ENCODE assay signal across 1 cellular context in the genomic region with DNA sequence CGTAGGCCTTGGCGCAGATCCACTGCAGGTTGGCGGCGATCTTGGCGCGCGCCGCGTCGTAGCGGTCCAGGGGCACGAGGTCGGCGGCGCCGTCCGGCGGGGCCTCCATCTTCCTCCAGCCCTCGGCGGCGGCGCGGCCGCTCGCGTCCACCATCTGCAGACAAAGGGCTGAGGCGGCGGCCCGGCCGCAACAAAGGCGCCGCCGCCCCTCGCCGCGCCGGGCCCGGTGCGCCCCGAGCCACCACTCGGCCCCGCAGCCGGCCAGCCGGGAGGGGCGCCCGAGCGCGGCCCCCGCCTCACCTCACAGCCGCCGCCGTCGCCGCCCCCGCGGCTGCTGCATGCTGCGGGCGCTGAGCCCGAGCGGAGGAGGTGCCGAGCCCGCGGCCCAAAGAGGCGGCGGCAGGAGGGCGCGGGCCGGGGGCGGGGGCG.
TF ChIP-seq lines count a peak whose summit lies in the region.

No MANE protein-coding gene starts in this region.

TF ChIP-seq in WTC11, 78 proteins besides CTCF, POLR2A, EP300 and RAD21 (continued from another document):
- no peak for TF ChIP-seq ATF2 (CRISPR knock-in tag; IDR thresholded peaks at IDR 0.05; ENCODE audit: borderline replicate concordance, low read depth)
- TF ChIP-seq E2F5 (CRISPR knock-in tag; IDR thresholded peaks at IDR 0.05), result no peak
- TF ChIP-seq, protein P1, sequence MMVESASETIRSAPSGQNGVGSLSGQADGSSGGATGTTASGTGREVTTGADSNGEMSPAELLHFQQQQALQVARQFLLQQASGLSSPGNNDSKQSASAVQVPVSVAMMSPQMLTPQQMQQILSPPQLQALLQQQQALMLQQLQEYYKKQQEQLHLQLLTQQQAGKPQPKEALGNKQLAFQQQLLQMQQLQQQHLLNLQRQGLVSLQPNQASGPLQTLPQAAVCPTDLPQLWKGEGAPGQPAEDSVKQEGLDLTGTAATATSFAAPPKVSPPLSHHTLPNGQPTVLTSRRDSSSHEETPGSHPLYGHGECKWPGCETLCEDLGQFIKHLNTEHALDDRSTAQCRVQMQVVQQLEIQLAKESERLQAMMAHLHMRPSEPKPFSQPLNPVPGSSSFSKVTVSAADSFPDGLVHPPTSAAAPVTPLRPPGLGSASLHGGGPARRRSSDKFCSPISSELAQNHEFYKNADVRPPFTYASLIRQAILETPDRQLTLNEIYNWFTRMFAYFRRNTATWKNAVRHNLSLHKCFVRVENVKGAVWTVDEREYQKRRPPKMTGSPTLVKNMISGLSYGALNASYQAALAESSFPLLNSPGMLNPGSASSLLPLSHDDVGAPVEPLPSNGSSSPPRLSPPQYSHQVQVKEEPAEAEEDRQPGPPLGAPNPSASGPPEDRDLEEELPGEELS (CRISPR knock-in tag; IDR thresholded peaks at IDR 0.05), result peak; percentile 74
- no peak for TF ChIP-seq PREB (CRISPR knock-in tag; IDR thresholded peaks at IDR 0.05; ENCODE audit: borderline replicate concordance)
- TF ChIP-seq CDX4 (CRISPR knock-in tag; IDR thresholded peaks at IDR 0.05; ENCODE audit: borderline replicate concordance), result no peak
- no peak for TF ChIP-seq ZNF532 (CRISPR knock-in tag; IDR thresholded peaks at IDR 0.05; ENCODE audit: borderline replicate concordance)
- TF ChIP-seq, protein P2, sequence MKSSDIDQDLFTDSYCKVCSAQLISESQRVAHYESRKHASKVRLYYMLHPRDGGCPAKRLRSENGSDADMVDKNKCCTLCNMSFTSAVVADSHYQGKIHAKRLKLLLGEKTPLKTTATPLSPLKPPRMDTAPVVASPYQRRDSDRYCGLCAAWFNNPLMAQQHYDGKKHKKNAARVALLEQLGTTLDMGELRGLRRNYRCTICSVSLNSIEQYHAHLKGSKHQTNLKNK (CRISPR knock-in tag; IDR thresholded peaks at IDR 0.05), result no peak
- peak; percentile 77; the same call in 1 of the 2 replicates for TF ChIP-seq ZNF219 (CRISPR knock-in tag; IDR thresholded peaks at IDR 0.05; ENCODE audit: borderline replicate concordance)
- TF ChIP-seq MYBL2 (CRISPR knock-in tag; IDR thresholded peaks at IDR 0.05), result 0 out of 2 replicates have a peak, but pooled peaks have one; percentile 40
- TF ChIP-seq TCF7 (CRISPR knock-in tag; IDR thresholded peaks at IDR 0.05; ENCODE audit: low read depth), result no peak
- TF ChIP-seq CBFB (CRISPR knock-in tag; IDR thresholded peaks at IDR 0.05; ENCODE audit: low read depth), result no peak
- TF ChIP-seq, protein P3, sequence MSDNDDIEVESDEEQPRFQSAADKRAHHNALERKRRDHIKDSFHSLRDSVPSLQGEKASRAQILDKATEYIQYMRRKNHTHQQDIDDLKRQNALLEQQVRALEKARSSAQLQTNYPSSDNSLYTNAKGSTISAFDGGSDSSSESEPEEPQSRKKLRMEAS (CRISPR knock-in tag; IDR thresholded peaks at IDR 0.05), result peak; percentile 49; the same call in 1 of the 2 replicates
- TF ChIP-seq ZNF425 (CRISPR knock-in tag; conservative IDR thresholded peaks at IDR 0.05), result no peak
- peak; percentile 54; the same call in 1 of the 2 replicates for TF ChIP-seq ESRRA (CRISPR knock-in tag; IDR thresholded peaks at IDR 0.05; ENCODE audit: borderline replicate concordance)
- TF ChIP-seq SOX15 (CRISPR knock-in tag; IDR thresholded peaks at IDR 0.05), result no peak
- no peak for TF ChIP-seq NFATC4 (CRISPR knock-in tag; IDR thresholded peaks at IDR 0.05)
- TF ChIP-seq, protein P4, sequence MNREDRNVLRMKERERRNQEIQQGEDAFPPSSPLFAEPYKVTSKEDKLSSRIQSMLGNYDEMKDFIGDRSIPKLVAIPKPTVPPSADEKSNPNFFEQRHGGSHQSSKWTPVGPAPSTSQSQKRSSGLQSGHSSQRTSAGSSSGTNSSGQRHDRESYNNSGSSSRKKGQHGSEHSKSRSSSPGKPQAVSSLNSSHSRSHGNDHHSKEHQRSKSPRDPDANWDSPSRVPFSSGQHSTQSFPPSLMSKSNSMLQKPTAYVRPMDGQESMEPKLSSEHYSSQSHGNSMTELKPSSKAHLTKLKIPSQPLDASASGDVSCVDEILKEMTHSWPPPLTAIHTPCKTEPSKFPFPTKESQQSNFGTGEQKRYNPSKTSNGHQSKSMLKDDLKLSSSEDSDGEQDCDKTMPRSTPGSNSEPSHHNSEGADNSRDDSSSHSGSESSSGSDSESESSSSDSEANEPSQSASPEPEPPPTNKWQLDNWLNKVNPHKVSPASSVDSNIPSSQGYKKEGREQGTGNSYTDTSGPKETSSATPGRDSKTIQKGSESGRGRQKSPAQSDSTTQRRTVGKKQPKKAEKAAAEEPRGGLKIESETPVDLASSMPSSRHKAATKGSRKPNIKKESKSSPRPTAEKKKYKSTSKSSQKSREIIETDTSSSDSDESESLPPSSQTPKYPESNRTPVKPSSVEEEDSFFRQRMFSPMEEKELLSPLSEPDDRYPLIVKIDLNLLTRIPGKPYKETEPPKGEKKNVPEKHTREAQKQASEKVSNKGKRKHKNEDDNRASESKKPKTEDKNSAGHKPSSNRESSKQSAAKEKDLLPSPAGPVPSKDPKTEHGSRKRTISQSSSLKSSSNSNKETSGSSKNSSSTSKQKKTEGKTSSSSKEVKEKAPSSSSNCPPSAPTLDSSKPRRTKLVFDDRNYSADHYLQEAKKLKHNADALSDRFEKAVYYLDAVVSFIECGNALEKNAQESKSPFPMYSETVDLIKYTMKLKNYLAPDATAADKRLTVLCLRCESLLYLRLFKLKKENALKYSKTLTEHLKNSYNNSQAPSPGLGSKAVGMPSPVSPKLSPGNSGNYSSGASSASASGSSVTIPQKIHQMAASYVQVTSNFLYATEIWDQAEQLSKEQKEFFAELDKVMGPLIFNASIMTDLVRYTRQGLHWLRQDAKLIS (CRISPR knock-in tag; IDR thresholded peaks at IDR 0.05; ENCODE audit: borderline replicate concordance), result no peak
- TF ChIP-seq ZNF263 (CRISPR knock-in tag; IDR thresholded peaks at IDR 0.05; ENCODE audit: low read depth), result no peak
- no peak for TF ChIP-seq CREB1 (CRISPR knock-in tag; IDR thresholded peaks at IDR 0.05)
- no peak for TF ChIP-seq FOXJ3 (CRISPR knock-in tag; IDR thresholded peaks at IDR 0.05; ENCODE audit: borderline replicate concordance)
- no peak for TF ChIP-seq TEAD1 (CRISPR knock-in tag; IDR thresholded peaks at IDR 0.05)
- TF ChIP-seq NFE2L1 (CRISPR knock-in tag; IDR thresholded peaks at IDR 0.05), result no peak
- no peak for TF ChIP-seq OVOL2 (CRISPR knock-in tag; IDR thresholded peaks at IDR 0.05; ENCODE audit: borderline replicate concordance)
- TF ChIP-seq ZNF317 (CRISPR knock-in tag; IDR thresholded peaks at IDR 0.05; ENCODE audit: borderline replicate concordance, low read depth), result no peak
- TF ChIP-seq CREM (CRISPR knock-in tag; IDR thresholded peaks at IDR 0.05), result no peak
- 0 out of 2 replicates have a peak, but pooled peaks have one; percentile 30 for TF ChIP-seq HMGXB4 (CRISPR knock-in tag; IDR thresholded peaks at IDR 0.05)
- no peak for TF ChIP-seq TEAD4 (CRISPR knock-in tag; IDR thresholded peaks at IDR 0.05)
- no peak for TF ChIP-seq HMGA2 (CRISPR knock-in tag; IDR thresholded peaks at IDR 0.05)
- TF ChIP-seq IRF2 (CRISPR knock-in tag; IDR thresholded peaks at IDR 0.05; ENCODE audit: borderline replicate concordance, low read depth), result no peak
